13 cellular contexts compared by ENCODE assay signal in the genomic region with DNA sequence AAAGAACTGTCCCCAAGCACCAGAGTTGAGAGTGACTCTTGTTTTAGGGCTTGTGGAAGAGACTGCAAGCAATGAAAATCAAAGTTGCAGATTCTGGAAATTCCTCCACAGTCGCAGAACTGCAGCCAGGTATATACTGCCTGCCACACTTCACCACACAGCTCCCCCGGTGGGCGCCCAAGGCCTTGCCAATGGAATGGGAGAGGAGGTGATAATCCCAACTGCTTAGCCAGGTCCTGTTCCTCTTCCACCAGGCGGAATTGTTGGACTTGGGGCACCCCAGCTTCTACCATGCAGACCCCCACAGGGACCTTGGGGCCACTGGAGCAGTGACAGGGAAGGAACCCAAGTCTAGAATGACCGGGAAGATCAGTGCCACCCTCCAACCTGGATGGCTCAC. TPM values are rescaled to one million over a fixed set of nuclear protein-coding genes. Genes with fewer than 3 reads are reported as not detected.
DNase-seq lines count a peak whose midpoint lies in the region; ATAC-seq, FAIRE-seq and TF ChIP-seq lines count a peak whose summit lies in the region.
"Had no signal": no experiment of that assay in that cellular context is flagged by ENCODE, and none has a peak within 500 bp of the region (broad histone marks: within the 10 kb centered on the region; RNA-seq: fewer than 3 reads in every experiment).

No MANE protein-coding gene starts in this region.

- H3K9me1 ChIP-seq in keratinocyte (ENCODE audit: control insufficient read depth, extremely low read depth, insufficient read depth, low read length): no peaks in the 10 kb centered on the region

- TF ChIP-seq CTCF in BJ (IDR thresholded peaks at IDR 0.05; ENCODE audit: insufficient read depth, low read depth, low read length) (peak; percentile 51), GM13976 (IDR thresholded peaks at IDR 0.05; ENCODE audit: borderline replicate concordance, control extremely low read depth, extremely low read depth, insufficient read depth, missing control alignments) (peak; percentile 24), VCaP (conservative IDR thresholded peaks at IDR 0.05) (peak; percentile 17; the same call in 1 of the 2 replicates), keratinocyte (optimal IDR thresholded peaks at IDR 0.05 in 1 of 3, IDR thresholded peaks at IDR 0.05 in 1 of 3, conservative IDR thresholded peaks at IDR 0.05 in 1 of 3; ENCODE audit: extremely low read depth in 1 of 3, insufficient read depth in 2 of 3, low read length in 3 of 3) (peak; percentile 41 to 46 (median 44))

- no peak for ATAC-seq in HG03095 (IDR thresholded peaks at IDR 0.05; ENCODE audit: unreplicated experiment)
- no peak for ATAC-seq in HG03097 (IDR thresholded peaks at IDR 0.05; ENCODE audit: low FRiP score, unreplicated experiment)
- ATAC-seq in right cardiac atrium: no peak

- no peaks in the 10 kb centered on the region for H4K20me1 ChIP-seq in keratinocyte (ENCODE audit: control insufficient read depth, extremely low read depth, insufficient read depth, low read length)

- peaks cover 1% of the 10 kb centered on the region for H3K79me2 ChIP-seq in keratinocyte (ENCODE audit: control insufficient read depth, insufficient read depth, low read length)

- H3K27ac ChIP-seq in VCaP (no peak overlapping the region), keratinocyte (ENCODE audit: control insufficient read depth, insufficient read depth, low read length) (no peak overlapping the region), right cardiac atrium (ENCODE audit: low read length) (no peak overlapping the region)
- H3K27ac ChIP-seq: neutrophil, vagina had no signal

- in situ Hi-C loops in GM13976 (cut with MboI; ENCODE audit: low sequenced_read_pairs, unreplicated experiment): no loop called here

- H3K9ac ChIP-seq in keratinocyte (ENCODE audit: control insufficient read depth, extremely low read depth, insufficient read depth, low read length): no peak overlapping the region

- no peak overlapping the region for H3K4me3 ChIP-seq in BJ (ENCODE audit: low read depth, low read length)
- H3K4me3 ChIP-seq in keratinocyte (ENCODE audit: control insufficient read depth in 2 of 3, extremely low read depth in 1 of 3, insufficient read depth in 2 of 3, low read depth in 1 of 3, low read length in 3 of 3): no peak overlapping the region
- H3K4me3 ChIP-seq in right cardiac atrium (ENCODE audit: low read length): no peak overlapping the region
- H3K4me3 ChIP-seq: vagina had no signal

- H3K36me3 ChIP-seq in BJ (ENCODE audit: control insufficient read depth, insufficient read depth, low read length) (no peaks in the 10 kb centered on the region), keratinocyte (ENCODE audit: control insufficient read depth in 2 of 2, extremely low read depth in 1 of 2, insufficient read depth in 2 of 2, low read length in 2 of 2) (no peaks in the 10 kb centered on the region)
- H3K36me3 ChIP-seq: neutrophil, vagina had no signal

- CTCF ChIA-PET in BJ (lab: Yijun Ruan, JAX): interaction anchor here (1.2 to 2.1 kb wide), 4 partner anchors 12 to 316 kb away, joined by 3 to 9 read pairs (median 4); a partner anchor contains a TSS

- no peak overlapping the region for H3K4me2 ChIP-seq in keratinocyte (ENCODE audit: control insufficient read depth, extremely low read depth, insufficient read depth, low read depth, low read length)

- H3K9me3 ChIP-seq in keratinocyte (ENCODE audit: control insufficient read depth, low read depth, low read length) (no peaks in the 10 kb centered on the region), right cardiac atrium (ENCODE audit: control insufficient read depth, low read length) (no peaks in the 10 kb centered on the region)
- H3K9me3 ChIP-seq: neutrophil, vagina had no signal

- intact Hi-C loops in right cardiac atrium (cut with DNase I): no loop called here

- no peak overlapping the region for H2AFZ ChIP-seq in keratinocyte (ENCODE audit: control insufficient read depth, low read length)

- dilution Hi-C loops in keratinocyte (cut with MboI; ENCODE audit: extremely low pct_ligation_motif_present, low sequenced_read_pairs): no loop called here

- POLR2A ChIA-PET in BJ (lab: Charles Lee): no interaction called here

- no peak for FAIRE-seq in keratinocyte (lab: Jason Lieb, UNC)
- FAIRE-seq: G401.6 had no signal

- H3K4me1 ChIP-seq in keratinocyte (ENCODE audit: control insufficient read depth, extremely low read depth, insufficient read depth, low read length): peaks cover 3% of the 10 kb centered on the region
- peaks cover 2% of the 10 kb centered on the region for H3K4me1 ChIP-seq in right cardiac atrium (ENCODE audit: control insufficient read depth, insufficient read depth, low read length)

- DNase-seq in BJ (ENCODE audit: low read depth): no peak
- no peak for DNase-seq in GM13976 (ENCODE audit: low spot score)
- DNase-seq in keratinocyte (ENCODE audit: low read depth, low spot score): no peak
- no peak for DNase-seq in NCI-H2227 (lab: John Stamatoyannopoulos, UW; ENCODE audit: unreplicated experiment)
- no peak for DNase-seq in right cardiac atrium
- DNase-seq: hypothalamus, Right ventricle myocardium superior had no signal

- WGBS in right cardiac atrium: 61% methylated on average over 5 of the region's 5 CpGs

- peaks cover 12% of the 10 kb centered on the region for H3K27me3 ChIP-seq in BJ (ENCODE audit: control insufficient read depth, insufficient read depth, low read length)
- H3K27me3 ChIP-seq in keratinocyte (ENCODE audit: control insufficient read depth, extremely low read depth, insufficient read depth, low read length): peaks cover 17% of the 10 kb centered on the region
- no peaks in the 10 kb centered on the region for H3K27me3 ChIP-seq in right cardiac atrium (ENCODE audit: control insufficient read depth, insufficient read depth)
- H3K27me3 ChIP-seq: vagina had no signal

RNA-seq across cellular contexts. Expression of a gene that starts 4.8 kb away (rescaled TPM):
- polyA plus RNA-seq in BJ (2011; rRNA removed): 238 and 364 TPM in 2 replicates
- polyA minus RNA-seq in BJ (2011; rRNA and poly(A)+ RNA removed): 77.0 and 81.3 TPM in 2 replicates
- 173 to 351 TPM (median 310 TPM) in 3 replicates for polyA plus RNA-seq in keratinocyte
- 222 TPM for polyA plus RNA-seq in keratinocyte (2011; ENCODE audit: low read depth)
- 143 and 153 TPM in 2 replicates for polyA plus RNA-seq in keratinocyte (2011; cell fraction: cytosol; rRNA removed)
- polyA plus RNA-seq in keratinocyte (2011; cell fraction: nucleus; rRNA removed): 261 and 373 TPM in 2 replicates
- 129 and 307 TPM in 2 replicates for polyA plus RNA-seq in keratinocyte (2012; ENCODE audit: low replicate concordance)
- polyA minus RNA-seq in keratinocyte: 69.8 to 177 TPM (median 92.2 TPM) in 3 replicates
- 101 TPM for polyA minus RNA-seq in keratinocyte (2011; cell fraction: cytosol; rRNA and poly(A)+ RNA removed)
- polyA minus RNA-seq in keratinocyte (2011; cell fraction: nucleus; rRNA and poly(A)+ RNA removed): 117 and 185 TPM in 2 replicates
- total RNA-seq in right cardiac atrium: 100 to 1,000 TPM in 3 of 4 donors, 10 to 100 TPM in 1; 86.7 to 148 (median 133) TPM
- polyA plus RNA-seq in right cardiac atrium: 75.7 TPM
